ENCODE assay signal across 12 cellular contexts in the genomic region with DNA sequence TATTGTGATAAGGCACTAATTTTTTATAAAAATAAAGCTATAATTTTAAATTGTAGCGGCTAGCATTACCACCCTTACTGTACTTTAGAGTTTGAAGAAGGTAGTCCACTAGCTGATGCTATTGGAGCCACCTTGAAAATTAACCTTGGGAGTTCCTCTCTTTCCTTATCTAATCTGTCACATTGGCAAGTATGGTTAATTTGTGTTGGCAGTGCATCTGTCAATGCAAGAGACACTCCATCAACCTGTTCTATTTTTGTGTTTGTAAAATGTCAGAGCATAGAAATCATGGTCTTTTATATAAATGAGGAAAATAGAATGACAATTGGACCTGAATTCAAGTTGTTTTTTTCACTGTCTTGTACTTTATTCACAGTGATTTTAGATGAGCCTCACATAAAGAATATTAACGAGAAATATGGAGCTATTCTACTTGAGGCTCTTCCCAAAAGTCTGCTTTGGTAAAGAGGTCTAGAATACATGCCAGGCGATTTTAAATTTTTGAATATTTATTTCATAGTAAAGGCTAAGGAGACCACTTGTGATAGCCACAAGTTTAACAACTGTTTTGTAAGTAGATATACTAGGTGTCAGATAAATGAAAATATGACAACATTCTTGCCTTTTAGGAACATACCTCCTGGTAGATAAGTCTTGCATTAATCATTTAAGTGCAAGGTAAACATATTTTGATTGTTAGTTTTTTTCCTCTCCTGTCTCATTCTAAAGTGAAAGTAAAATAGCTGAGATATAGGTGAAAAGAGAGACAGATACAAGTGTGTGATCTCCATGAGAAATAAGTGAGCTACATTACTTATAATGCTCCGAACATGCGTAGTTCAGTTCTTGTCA. TPM values are rescaled to one million over a fixed set of nuclear protein-coding genes. Genes with fewer than 3 reads are reported as not detected.
DNase-seq lines count a peak whose midpoint lies in the region; ATAC-seq, FAIRE-seq and TF ChIP-seq lines count a peak whose summit lies in the region.
"Had no signal": no experiment of that assay in that cellular context is flagged by ENCODE, and none has a peak within 500 bp of the region (broad histone marks: within the 10 kb centered on the region; RNA-seq: fewer than 3 reads in every experiment).

No MANE protein-coding gene starts in this region.

- H3K27me3 Mint-ChIP-seq in CD4-positive, alpha-beta memory T cell: no peaks in the 10 kb centered on the region
- no peaks in the 10 kb centered on the region for H3K27me3 Mint-ChIP-seq in naive thymus-derived CD4-positive, alpha-beta T cell

- H3K4me3 ChIP-seq in CD4-positive, alpha-beta memory T cell (ENCODE audit: low read length in 2 of 2): peak overlapping the region in 1 of 2 donors; percentile 20
- H3K4me3 ChIP-seq in KMS-11 (IDR thresholded peaks at IDR 0.05; ENCODE audit: insufficient read depth, low read depth, low read length) (no peak overlapping the region), K562 (no peak overlapping the region)
- peak overlapping the region; percentile 17 for H3K4me3 ChIP-seq in naive thymus-derived CD4-positive, alpha-beta T cell (ENCODE audit: low read length)

- 34% methylated on average over 5 of the region's 5 CpGs for WGBS in K562 (ENCODE audit: insufficient coverage, low coverage, missing lambda C conversion rate)

- H4K20me1 ChIP-seq in KMS-11 (ENCODE audit: insufficient read depth): 0 out of 2 replicates have a peak, but pooled peaks cover 3% of the 10 kb centered on the region
- H4K20me1 ChIP-seq in K562 (replicated peaks; ENCODE audit: control insufficient read depth, insufficient read depth, low read length): no peaks in the 10 kb centered on the region

- CTCF ChIA-PET in CD4-positive, alpha-beta memory T cell (lab: Charles Lee; ENCODE audit: partially characterized antibody): interaction anchor here (1.1 to 1.3 kb wide), 3 partner anchors 12 to 46 kb away, joined by 4 to 7 read pairs (median 4); no protein-coding TSS in a partner anchor
- CTCF ChIA-PET in K562 (lab: Yijun Ruan, JAX; ENCODE audit: low intra/inter-chr PET ratio): interaction anchor here (0.6 kb wide), 1 partner anchor 628 kb away, joined by 4 read pairs; no protein-coding TSS in a partner anchor
- CTCF ChIA-PET in naive thymus-derived CD4-positive, alpha-beta T cell (lab: Charles Lee): interaction anchor here (0.8 to 1.8 kb wide), 4 partner anchors 14 to 200 kb away, joined by 3 to 4 read pairs (median 4); no protein-coding TSS in a partner anchor

- H3K4me2 ChIP-seq in KMS-11 (peak overlapping the region; percentile 42), K562 (ENCODE audit: insufficient read depth, low read length) (peak overlapping the region; percentile 16; the same call in 1 of the 2 replicates)

- H3K9me1 ChIP-seq in K562 (ENCODE audit: control insufficient read depth, insufficient read depth, low read length): no peaks in the 10 kb centered on the region

- TF ChIP-seq POLR2A in K562 (conservative IDR thresholded peaks at IDR 0.05): no peak

- peak; percentile 52; the same call in 1 of the 2 replicates for TF ChIP-seq EP300 in K562 (IDR thresholded peaks at IDR 0.05; ENCODE audit: low read length)

- peaks cover 43 to 72% (median 60%) of the 10 kb centered on the region in 4 donors for H3K4me1 Mint-ChIP-seq in CD4-positive, alpha-beta memory T cell
- H3K4me1 Mint-ChIP-seq in naive thymus-derived CD4-positive, alpha-beta T cell: peaks cover 27 to 71% (median 62%) of the 10 kb centered on the region in 7 donors

- peaks cover 13 to 15% of the 10 kb centered on the region in 2 donors for H3K36me3 Mint-ChIP-seq in CD4-positive, alpha-beta memory T cell
- H3K36me3 Mint-ChIP-seq in naive thymus-derived CD4-positive, alpha-beta T cell: peaks cover 9 to 23% (median 19%) of the 10 kb centered on the region in 5 donors

- H3K27ac Mint-ChIP-seq in CD4-positive, alpha-beta memory T cell: peak overlapping the region; percentile 20 to 89 (median 78)
- H3K27ac Mint-ChIP-seq in naive thymus-derived CD4-positive, alpha-beta T cell: peak overlapping the region; percentile 35 to 86 (median 70)

- intact Hi-C loops in CD4-positive, alpha-beta memory T cell (cut with micrococcal nuclease): loop anchor here (2.0 kb wide), 2 partner anchors 13 to 19 kb away; no protein-coding TSS in a partner anchor
- intact Hi-C loops in K562 (cut with micrococcal nuclease): no loop called here
- intact Hi-C loops in naive thymus-derived CD4-positive, alpha-beta T cell (cut with micrococcal nuclease): loop anchor here (1.0 to 2.0 kb wide), 3 partner anchors 8 to 21 kb away; a partner anchor contains a TSS

- H3K9ac ChIP-seq in KMS-11 (no peak overlapping the region), K562 (ENCODE audit: insufficient read depth in 1 of 2, low read depth in 2 of 2, low read length in 2 of 2) (peak overlapping the region in 1 of 2 experiments; percentile 18; a peak in 2 of 4 replicates)

- no peak for TF ChIP-seq RAD21 in K562 (CRISPR knock-in tag; conservative IDR thresholded peaks at IDR 0.05 in 1 of 2, IDR thresholded peaks at IDR 0.05 in 1 of 2)

- no TSS peak for BruUV-seq in K562 (replicated peaks; lab: Mats Ljungman, UMichigan)

- no peak overlapping the region for H2AFZ ChIP-seq in KMS-11 (ENCODE audit: low read depth)
- H2AFZ ChIP-seq in K562 (ENCODE audit: low read depth, low read length): no peak overlapping the region

- H3K4me3 Mint-ChIP-seq in CD4-positive, alpha-beta memory T cell: peak overlapping the region; percentile 64 to 88 (median 83)
- H3K4me3 Mint-ChIP-seq in naive thymus-derived CD4-positive, alpha-beta T cell: peak overlapping the region; percentile 17 to 87 (median 79)

- ATAC-seq in K562 (peak; percentile 68), HG03135 (IDR thresholded peaks at IDR 0.05; ENCODE audit: unreplicated experiment) (no peak), GM21390 (IDR thresholded peaks at IDR 0.05; ENCODE audit: unreplicated experiment) (no peak)
- peak; percentile 46 for ATAC-seq in naive thymus-derived CD4-positive, alpha-beta T cell
- ATAC-seq: HCT116 had no signal

- peak in 1 of 5 donors; percentile 15 for DNase-seq in CD4-positive, alpha-beta memory T cell
- DNase-seq in K562 (ENCODE audit: extremely low read depth in 1 of 4, low spot score in 3 of 4): peak in 1 of 4 experiments; percentile 43
- no peak for DNase-seq in naive thymus-derived CD4-positive, alpha-beta T cell
- DNase-seq in NK-92 (lab: John Stamatoyannopoulos, UW; ENCODE audit: unreplicated experiment): no peak
- DNase-seq in stimulated activated CD4-positive, alpha-beta T cell treated with anti-CD3 and anti-CD28 coated beads, Interleukin-4, amount 100 ng/mL, for 4 hours: no peak
- DNase-seq: DMS79 treated with DMSO at 0.1 percent for 48 hours, NCI-H1930, SHP77 had no signal

- POLR2A ChIA-PET in CD4-positive, alpha-beta memory T cell (lab: Charles Lee; ENCODE audit: partially characterized antibody): interaction anchor here (0.6 to 4.2 kb wide), 7 partner anchors 11 to 349 kb away, joined by 3 to 52 read pairs (median 5); a partner anchor contains a TSS
- POLR2A ChIA-PET in K562 (lab: Yijun Ruan, JAX): interaction anchor here (1.0 to 2.0 kb wide), 2 partner anchors 10 to 19 kb away, joined by 3 to 12 read pairs; no protein-coding TSS in a partner anchor
- POLR2A ChIA-PET in naive thymus-derived CD4-positive, alpha-beta T cell (lab: Charles Lee): interaction anchor here (0.6 to 3.2 kb wide), 6 partner anchors 9 to 825 kb away, joined by 3 to 33 read pairs (median 3); a partner anchor contains a TSS

- H3K9me3 Mint-ChIP-seq in CD4-positive, alpha-beta memory T cell: peaks cover 0 to 19% (median 15%) of the 10 kb centered on the region in 8 donors
- peaks cover 3 to 25% (median 14%) of the 10 kb centered on the region in 11 donors for H3K9me3 Mint-ChIP-seq in naive thymus-derived CD4-positive, alpha-beta T cell

- H3K9me3 ChIP-seq in CD4-positive, alpha-beta memory T cell (ENCODE audit: control insufficient read depth in 1 of 2, low read length in 2 of 2): no peaks in the 10 kb centered on the region
- H3K9me3 ChIP-seq in K562 (replicated peaks; ENCODE audit: control insufficient read depth, insufficient read depth, low read depth, low read length): peaks cover 3% of the 10 kb centered on the region
- peaks cover 0 to 11% (median 0%) of the 10 kb centered on the region in 3 experiments for H3K9me3 ChIP-seq in naive thymus-derived CD4-positive, alpha-beta T cell (ENCODE audit: control insufficient read depth in 2 of 3, low read length in 3 of 3)

- peaks cover 55% of the 10 kb centered on the region for H3K4me1 ChIP-seq in CD4-positive, alpha-beta memory T cell (ENCODE audit: insufficient read depth, low read length)
- H3K4me1 ChIP-seq in KMS-11 (ENCODE audit: low read depth, poor library complexity, severe bottlenecking): peaks cover 39% of the 10 kb centered on the region
- H3K4me1 ChIP-seq in K562 (replicated peaks in 1 of 2; ENCODE audit: control insufficient read depth in 2 of 2, insufficient read depth in 2 of 2, low read length in 2 of 2): peaks cover 0 to 12% of the 10 kb centered on the region in 2 experiments; a peak in 2 of 5 replicates
- H3K4me1 ChIP-seq in naive thymus-derived CD4-positive, alpha-beta T cell (ENCODE audit: control insufficient read depth in 2 of 2, insufficient read depth in 2 of 2, low read length in 2 of 2): peaks cover 12 to 24% of the 10 kb centered on the region in 2 donors

- peak overlapping the region; percentile 41 for H3K27ac ChIP-seq in CD4-positive, alpha-beta memory T cell (ENCODE audit: low read depth, low read length)
- H3K27ac ChIP-seq in KMS-11: peak overlapping the region; percentile 10; the same call in 1 of the 2 replicates
- H3K27ac ChIP-seq in K562 (ENCODE audit: extremely low read depth, low read depth, low read length): peak overlapping the region; percentile 5; the same call in 2 of the 3 replicates
- H3K27ac ChIP-seq in naive thymus-derived CD4-positive, alpha-beta T cell (ENCODE audit: low read depth, low read length): peak overlapping the region; percentile 52

- no peaks in the 10 kb centered on the region for H3K36me3 ChIP-seq in CD4-positive, alpha-beta memory T cell (ENCODE audit: insufficient read depth, low read length)
- H3K36me3 ChIP-seq in KMS-11 (ENCODE audit: insufficient read depth) (no peaks in the 10 kb centered on the region), K562 (ENCODE audit: control insufficient read depth, insufficient read depth, low read length) (no peaks in the 10 kb centered on the region)
- no peaks in the 10 kb centered on the region for H3K36me3 ChIP-seq in naive thymus-derived CD4-positive, alpha-beta T cell (ENCODE audit: control insufficient read depth in 2 of 3, insufficient read depth in 3 of 3, low read length in 3 of 3)

- H3K27me3 ChIP-seq in CD4-positive, alpha-beta memory T cell (ENCODE audit: insufficient read depth, low read length): no peaks in the 10 kb centered on the region
- H3K27me3 ChIP-seq in KMS-11 (ENCODE audit: insufficient read depth, low read depth) (no peaks in the 10 kb centered on the region), K562 (ENCODE audit: control insufficient read depth in 2 of 2, insufficient read depth in 2 of 2, low read length in 2 of 2) (no peaks in the 10 kb centered on the region)
- H3K27me3 ChIP-seq in naive thymus-derived CD4-positive, alpha-beta T cell (ENCODE audit: control insufficient read depth in 2 of 2, insufficient read depth in 2 of 2, low read length in 2 of 2): no peaks in the 10 kb centered on the region

- H3K79me2 ChIP-seq in KMS-11 (ENCODE audit: insufficient read depth, low read depth): peaks cover 99% of the 10 kb centered on the region
- H3K79me2 ChIP-seq in K562 (ENCODE audit: control insufficient read depth, insufficient read depth, low read length): peaks cover 30% of the 10 kb centered on the region

- peak; percentile 6 for FAIRE-seq in K562 (lab: Jason Lieb, UNC)

- TF ChIP-seq CTCF in KMS-11 (conservative IDR thresholded peaks at IDR 0.05; ENCODE audit: low read depth, low read length) (no peak), K562 (IDR thresholded peaks at IDR 0.05 in 2 of 3, conservative IDR thresholded peaks at IDR 0.05 in 1 of 3; ENCODE audit: insufficient read depth in 2 of 3, low read depth in 1 of 3, low read length in 3 of 3) (no peak)

- in situ Hi-C loops in K562 (cut with MboI): no loop called here

RNA-seq across cellular contexts. Expression of a gene that starts 20.8 kb away (rescaled TPM):
- total RNA-seq in CD4-positive, alpha-beta memory T cell: 10 to 100 TPM; 46.7 to 49.7 TPM
- 10 to 100 TPM; 10.4 to 21.9 TPM for polyA plus RNA-seq in CD4-positive, alpha-beta memory T cell
- total RNA-seq in K562 (2011; cell fraction: chromatin; rRNA removed; ENCODE audit: low replicate concordance): 28.3 and 49.4 TPM in 2 replicates
- 10.5 and 18.9 TPM in 2 replicates for total RNA-seq in K562 (2011; cell fraction: nucleolus; rRNA removed)
- total RNA-seq in K562 (2011; cell fraction: nucleoplasm; rRNA removed): 21.6 and 29.6 TPM in 2 replicates
- 2.8 and 4.6 TPM in 2 replicates for total RNA-seq in K562 (2014; rRNA removed)
- 9.5 and 9.7 TPM in 2 replicates for total RNA-seq in K562 (2014; rRNA removed; fragmentation: Illumina TruSeq; extraction: Trizol)
- total RNA-seq in K562 (2015; rRNA removed; fragmentation: Illumina TruSeq; extraction: Trizol): 6.5 and 7.3 TPM in 2 replicates
- 11.2 and 11.9 TPM in 2 replicates for total RNA-seq in K562 (2021)
- 7.2 and 16.6 TPM in 2 replicates for polyA plus RNA-seq in K562 (2011; rRNA removed)
- polyA plus RNA-seq in K562 (2011; cell fraction: cytosol; rRNA removed): 2.7 and 6.5 TPM in 2 replicates
- polyA plus RNA-seq in K562 (2011; cell fraction: nucleus; rRNA removed): 13.2 and 20.1 TPM in 2 replicates
- polyA plus RNA-seq in K562 (2012): 8.4 and 11.0 TPM in 2 replicates
- polyA plus RNA-seq in K562 (2014; fragmentation: Illumina TruSeq; extraction: Trizol): 7.7 and 8.1 TPM in 2 replicates
- polyA plus RNA-seq in K562 (2014; fragmentation: Nextera tagmentation; extraction: Ambion mirVana): 1 to 10 TPM; 2.7 TPM
- polyA plus RNA-seq in K562 (2014; rRNA removed): 5.1 and 6.0 TPM in 2 replicates
- polyA minus RNA-seq in K562 (2011; rRNA and poly(A)+ RNA removed): 13.8 and 36.3 TPM in 2 replicates
- polyA minus RNA-seq in K562 (2011; cell fraction: cytosol; rRNA and poly(A)+ RNA removed): 3.7 and 9.9 TPM in 2 replicates
- polyA minus RNA-seq in K562 (2011; cell fraction: nucleus; rRNA and poly(A)+ RNA removed): 8.6 and 31.3 TPM in 2 replicates
- total RNA-seq in naive thymus-derived CD4-positive, alpha-beta T cell: 10 to 100 TPM; 24.9 to 43.1 (median 35.4) TPM
- 10 to 100 TPM in 1 of 2 donors, 1 to 10 TPM in 1; 6.9 to 12.7 TPM for polyA plus RNA-seq in naive thymus-derived CD4-positive, alpha-beta T cell

Comparison
In these comparisons a context has a peak if more than half of its experiments do, and no peak if none do; other contexts are left out.
1. ATAC-seq: peak in K562 (single experiment) and naive thymus-derived CD4-positive, alpha-beta T cell (single experiment); none in HG03135 (single experiment) and GM21390 (single experiment).
2. Peak in every context shown above with its lines, with median percentiles within 50 percentile points of each other: H3K27ac ChIP-seq.